14 cellular contexts compared by ENCODE assay signal in the genomic region with DNA sequence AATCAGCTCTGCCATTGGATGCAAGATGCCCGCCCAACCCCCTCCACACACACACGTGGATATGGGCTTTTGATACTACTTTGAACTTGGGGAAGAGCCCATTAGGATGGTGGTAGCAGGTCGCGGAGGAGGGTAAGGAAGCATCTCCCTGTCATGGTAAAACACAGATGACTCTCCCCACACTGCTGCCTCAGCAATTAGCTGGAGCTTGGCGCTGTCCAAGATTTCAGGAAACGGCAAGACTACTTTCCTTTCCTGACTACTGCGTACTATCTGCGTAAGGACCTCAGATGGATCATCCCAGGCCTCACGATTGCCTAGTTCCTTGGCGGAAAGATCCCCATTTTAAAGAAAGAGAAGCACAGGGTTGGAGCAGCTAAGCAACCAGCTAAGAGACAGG.
DNase-seq lines count a peak whose midpoint lies in the region; TF ChIP-seq lines count a peak whose summit lies in the region.
"Had no signal": no experiment of that assay in that cellular context is flagged by ENCODE, and none has a peak within 500 bp of the region (broad histone marks: within the 10 kb centered on the region; RNA-seq: fewer than 3 reads in every experiment).

No MANE protein-coding gene starts in this region.

- H3K27ac Mint-ChIP-seq in nephron progenitor cell: no peak overlapping the region
- H3K27ac Mint-ChIP-seq in T-helper 2 cell treated with Interferon-gamma antibody and Interleukin-4, amounts not matched to agents 5 μg/mL and 100 μg/mL, for 36 hours: no peak overlapping the region

- no peaks in the 10 kb centered on the region for H3K9me3 Mint-ChIP-seq in nephron progenitor cell
- H3K9me3 Mint-ChIP-seq in T-helper 2 cell treated with Interferon-gamma antibody and Interleukin-4, amounts not matched to agents 5 μg/mL and 100 μg/mL, for 36 hours: no peaks in the 10 kb centered on the region

- no peaks in the 10 kb centered on the region for H3K36me3 Mint-ChIP-seq in nephron progenitor cell (ENCODE audit: low read depth)
- no peaks in the 10 kb centered on the region for H3K36me3 Mint-ChIP-seq in T-helper 2 cell treated with Interferon-gamma antibody and Interleukin-4, amounts not matched to agents 5 μg/mL and 100 μg/mL, for 36 hours (ENCODE audit: low read depth)

- H3K27me3 Mint-ChIP-seq in nephron progenitor cell (ENCODE audit: low read depth, poor library complexity): peaks cover 16% of the 10 kb centered on the region
- no peaks in the 10 kb centered on the region for H3K27me3 Mint-ChIP-seq in T-helper 2 cell treated with Interferon-gamma antibody and Interleukin-4, amounts not matched to agents 5 μg/mL and 100 μg/mL, for 36 hours (ENCODE audit: low read depth)

- H3K4me1 Mint-ChIP-seq in nephron progenitor cell: no peaks in the 10 kb centered on the region
- H3K4me1 Mint-ChIP-seq in T-helper 2 cell treated with Interferon-gamma antibody and Interleukin-4, amounts not matched to agents 5 μg/mL and 100 μg/mL, for 36 hours (ENCODE audit: low read depth): no peaks in the 10 kb centered on the region

- H3K4me3 ChIP-seq in AG10803 (ENCODE audit: low read length): no peak overlapping the region
- H3K4me3 ChIP-seq: SJSA1 had no signal

- TF ChIP-seq CTCF in AG10803 (conservative IDR thresholded peaks at IDR 0.05; ENCODE audit: low read length): no peak
- no peak for TF ChIP-seq CTCF in nephron progenitor cell (IDR thresholded peaks at IDR 0.05)

- DNase-seq in AG10803 (ENCODE audit: low read depth) (peak; percentile 19), RPMI7951 (ENCODE audit: low read depth) (peak; percentile 8), fibroblast of peridontal ligament (ENCODE audit: extremely low read depth) (peak; percentile 19), nephron progenitor cell (peak; percentile 33), nucleus accumbens (lab: John Stamatoyannopoulos, UW) (no peak), NCI-H748 treated with DMSO at 0.1 percent for 48 hours (lab: John Stamatoyannopoulos, UW) (no peak)
- DNase-seq in effector CD4-positive, alpha-beta T cell: no peak
- DNase-seq in T-helper 2 cell treated with Interferon-gamma antibody and Interleukin-4, amounts not matched to agents 5 μg/mL and 100 μg/mL, for 36 hours (ENCODE audit: low spot score): no peak
- DNase-seq: AML-193; central memory CD4-positive, alpha-beta T cell; left colon; NCI-H1048; NCI-H524 treated with DMSO at 0.1 percent for 48 hours had no signal

- no peak overlapping the region for H3K4me3 Mint-ChIP-seq in nephron progenitor cell
- H3K4me3 Mint-ChIP-seq in T-helper 2 cell treated with Interferon-gamma antibody and Interleukin-4, amounts not matched to agents 5 μg/mL and 100 μg/mL, for 36 hours: no peak overlapping the region

Comparison
In these comparisons a context has a peak if more than half of its experiments do, and no peak if none do; other contexts are left out.
1. DNase-seq: peak in AG10803 (single experiment), RPMI7951 (single experiment), fibroblast of peridontal ligament (single experiment) and nephron progenitor cell (single experiment); none in nucleus accumbens (0 of 56), effector CD4-positive, alpha-beta T cell (single experiment), T-helper 2 cell treated with Interferon-gamma antibody and Interleukin-4, amounts not matched to agents 5 μg/mL and 100 μg/mL, for 36 hours (single experiment) and NCI-H748 treated with DMSO at 0.1 percent for 48 hours (single experiment).